ENCODE assay signal across 1 cellular context in the genomic region with DNA sequence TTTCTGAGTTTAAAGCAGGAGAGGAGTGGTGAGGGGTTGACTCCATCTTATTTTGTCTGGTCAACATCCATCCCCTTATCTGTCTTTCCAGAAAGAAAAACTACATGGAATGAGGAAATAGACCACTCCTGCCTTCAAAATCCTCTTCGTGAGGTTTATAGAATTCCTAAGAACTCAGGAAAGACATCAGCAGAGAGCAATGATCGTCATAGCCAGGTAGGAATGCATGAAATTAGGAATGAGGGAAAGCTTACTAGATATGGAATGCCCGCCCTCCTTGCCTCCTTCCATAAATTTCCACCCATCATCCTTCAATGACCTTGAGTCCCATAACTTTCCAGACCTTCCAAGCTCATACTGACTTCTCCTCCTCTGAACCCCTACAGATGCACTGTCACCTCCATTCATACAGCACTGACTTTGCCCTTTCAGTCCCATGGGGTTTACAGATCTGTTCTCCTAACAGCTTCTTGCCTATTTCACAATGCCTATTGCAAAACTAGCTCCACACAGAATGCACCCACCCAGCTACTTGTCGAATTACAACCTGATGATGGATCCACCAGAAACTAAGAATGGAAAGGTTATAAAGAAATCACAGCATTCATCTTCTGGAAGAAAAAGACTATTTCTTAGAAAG.
TF ChIP-seq lines count a peak whose summit lies in the region.

No MANE protein-coding gene starts in this region.

TF ChIP-seq in K562, 482 proteins besides CTCF, POLR2A, EP300 and RAD21:
- TF ChIP-seq, protein P1, sequence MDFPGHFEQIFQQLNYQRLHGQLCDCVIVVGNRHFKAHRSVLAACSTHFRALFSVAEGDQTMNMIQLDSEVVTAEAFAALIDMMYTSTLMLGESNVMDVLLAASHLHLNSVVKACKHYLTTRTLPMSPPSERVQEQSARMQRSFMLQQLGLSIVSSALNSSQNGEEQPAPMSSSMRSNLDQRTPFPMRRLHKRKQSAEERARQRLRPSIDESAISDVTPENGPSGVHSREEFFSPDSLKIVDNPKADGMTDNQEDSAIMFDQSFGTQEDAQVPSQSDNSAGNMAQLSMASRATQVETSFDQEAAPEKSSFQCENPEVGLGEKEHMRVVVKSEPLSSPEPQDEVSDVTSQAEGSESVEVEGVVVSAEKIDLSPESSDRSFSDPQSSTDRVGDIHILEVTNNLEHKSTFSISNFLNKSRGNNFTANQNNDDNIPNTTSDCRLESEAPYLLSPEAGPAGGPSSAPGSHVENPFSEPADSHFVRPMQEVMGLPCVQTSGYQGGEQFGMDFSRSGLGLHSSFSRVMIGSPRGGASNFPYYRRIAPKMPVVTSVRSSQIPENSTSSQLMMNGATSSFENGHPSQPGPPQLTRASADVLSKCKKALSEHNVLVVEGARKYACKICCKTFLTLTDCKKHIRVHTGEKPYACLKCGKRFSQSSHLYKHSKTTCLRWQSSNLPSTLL (IDR thresholded peaks at IDR 0.05) = no peak
- peak; percentile 89 for TF ChIP-seq CEBPB (tag; IDR thresholded peaks at IDR 0.05)
- TF ChIP-seq ZNF232 (CRISPR knock-in tag; IDR thresholded peaks at IDR 0.05) = no peak
